8 cellular contexts compared by ENCODE assay signal in the genomic region with DNA sequence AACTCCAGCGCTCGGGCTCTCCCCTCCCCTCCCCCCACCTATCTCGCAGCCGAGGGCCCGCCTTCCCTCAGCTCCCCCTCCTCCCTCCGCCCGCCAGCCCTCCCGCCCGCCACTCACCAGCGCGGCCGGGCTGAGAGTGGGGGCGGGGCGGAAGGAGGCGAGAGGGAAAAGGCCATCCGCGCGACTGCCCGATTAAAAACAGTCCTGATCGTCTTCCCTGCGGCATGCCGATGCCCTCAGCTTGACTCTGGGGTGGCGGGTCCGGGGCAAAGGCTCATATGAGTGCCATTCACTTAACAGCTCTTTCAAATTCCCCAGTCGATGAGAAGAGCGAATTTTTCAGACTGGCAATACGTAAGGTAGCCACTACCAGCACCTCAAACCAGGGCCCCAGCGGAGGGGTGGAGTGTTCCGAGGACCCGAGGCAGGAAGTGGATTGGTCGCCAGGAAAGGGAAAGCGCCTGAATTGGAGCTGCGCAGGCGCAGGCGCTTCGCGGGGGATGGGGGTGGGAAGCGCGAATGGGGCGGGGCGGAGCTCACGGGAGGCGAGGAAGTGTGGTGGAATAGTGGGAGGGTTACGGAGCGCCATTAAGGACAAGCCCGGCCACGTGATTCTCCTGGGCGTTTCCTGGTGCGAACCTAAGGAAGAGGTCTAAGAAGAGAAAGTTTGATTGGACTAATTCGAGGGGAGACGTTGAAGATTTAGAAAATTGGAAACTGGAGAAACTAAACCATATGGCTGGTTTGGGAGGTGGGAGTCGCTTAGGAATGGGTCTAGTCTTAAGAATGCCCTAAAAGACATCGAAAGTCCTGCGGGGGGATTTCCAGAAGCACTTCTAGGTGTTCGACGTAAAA. TPM values are rescaled to one million over a fixed set of nuclear protein-coding genes. Genes with fewer than 3 reads are reported as not detected.
DNase-seq lines count a peak whose midpoint lies in the region; ATAC-seq and TF ChIP-seq lines count a peak whose summit lies in the region.

A gene with protein sequence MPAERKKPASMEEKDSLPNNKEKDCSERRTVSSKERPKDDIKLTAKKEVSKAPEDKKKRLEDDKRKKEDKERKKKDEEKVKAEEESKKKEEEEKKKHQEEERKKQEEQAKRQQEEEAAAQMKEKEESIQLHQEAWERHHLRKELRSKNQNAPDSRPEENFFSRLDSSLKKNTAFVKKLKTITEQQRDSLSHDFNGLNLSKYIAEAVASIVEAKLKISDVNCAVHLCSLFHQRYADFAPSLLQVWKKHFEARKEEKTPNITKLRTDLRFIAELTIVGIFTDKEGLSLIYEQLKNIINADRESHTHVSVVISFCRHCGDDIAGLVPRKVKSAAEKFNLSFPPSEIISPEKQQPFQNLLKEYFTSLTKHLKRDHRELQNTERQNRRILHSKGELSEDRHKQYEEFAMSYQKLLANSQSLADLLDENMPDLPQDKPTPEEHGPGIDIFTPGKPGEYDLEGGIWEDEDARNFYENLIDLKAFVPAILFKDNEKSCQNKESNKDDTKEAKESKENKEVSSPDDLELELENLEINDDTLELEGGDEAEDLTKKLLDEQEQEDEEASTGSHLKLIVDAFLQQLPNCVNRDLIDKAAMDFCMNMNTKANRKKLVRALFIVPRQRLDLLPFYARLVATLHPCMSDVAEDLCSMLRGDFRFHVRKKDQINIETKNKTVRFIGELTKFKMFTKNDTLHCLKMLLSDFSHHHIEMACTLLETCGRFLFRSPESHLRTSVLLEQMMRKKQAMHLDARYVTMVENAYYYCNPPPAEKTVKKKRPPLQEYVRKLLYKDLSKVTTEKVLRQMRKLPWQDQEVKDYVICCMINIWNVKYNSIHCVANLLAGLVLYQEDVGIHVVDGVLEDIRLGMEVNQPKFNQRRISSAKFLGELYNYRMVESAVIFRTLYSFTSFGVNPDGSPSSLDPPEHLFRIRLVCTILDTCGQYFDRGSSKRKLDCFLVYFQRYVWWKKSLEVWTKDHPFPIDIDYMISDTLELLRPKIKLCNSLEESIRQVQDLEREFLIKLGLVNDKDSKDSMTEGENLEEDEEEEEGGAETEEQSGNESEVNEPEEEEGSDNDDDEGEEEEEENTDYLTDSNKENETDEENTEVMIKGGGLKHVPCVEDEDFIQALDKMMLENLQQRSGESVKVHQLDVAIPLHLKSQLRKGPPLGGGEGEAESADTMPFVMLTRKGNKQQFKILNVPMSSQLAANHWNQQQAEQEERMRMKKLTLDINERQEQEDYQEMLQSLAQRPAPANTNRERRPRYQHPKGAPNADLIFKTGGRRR (minus strand): TSS at position 13 of the 855 bp plus-strand sequence. CDS start 7,386 bp downstream, outside the sequence.

- H3K4me1 ChIP-seq in breast epithelium, result no peaks in the 10 kb centered on the region
- peaks cover 15% of the 10 kb centered on the region for H3K4me1 ChIP-seq in skeletal muscle satellite cell (ENCODE audit: control insufficient read depth, insufficient read depth, low read length)

- peak; percentile 59 for TF ChIP-seq POLR2A in breast epithelium (IDR thresholded peaks at IDR 0.05)

- peak within 1 kb of the TSS; percentile 93 for H3K4me3 ChIP-seq in WERI-Rb-1 (ENCODE audit: low read depth, low read length)
- H3K4me3 ChIP-seq in breast epithelium, result peak within 1 kb of the TSS; percentile 76 to 98 (median 96)
- peak within 1 kb of the TSS; percentile 88 for H3K4me3 ChIP-seq in iPS-18c (ENCODE audit: insufficient read depth, low read depth, low read length)
- peak within 1 kb of the TSS; percentile 100 for H3K4me3 ChIP-seq in skeletal muscle satellite cell (ENCODE audit: low read length)

- DNase-seq in ACHN, result peak; percentile 95
- DNase-seq in NCI-H2227 treated with DMSO at 0.1 percent for 48 hours (lab: John Stamatoyannopoulos, UW), result peak; percentile 93
- peak; percentile 93 for DNase-seq in WERI-Rb-1
- peak; percentile 98 to 99 for DNase-seq in breast epithelium (ENCODE audit: low spot score in 2 of 2)

- intact Hi-C loops in breast epithelium (cut with DNase I; ENCODE audit: low total_unique reads), result no loop called here

- peak within 1 kb of the TSS; percentile 95 for H3K4me2 ChIP-seq in skeletal muscle satellite cell (ENCODE audit: low read length)

- H3K36me3 ChIP-seq in WERI-Rb-1, result no peaks in the 10 kb centered on the region
- H3K36me3 ChIP-seq in breast epithelium, result no peaks in the 10 kb centered on the region
- H3K36me3 ChIP-seq in skeletal muscle satellite cell (ENCODE audit: insufficient read depth, low read length), result peaks cover 3% of the 10 kb centered on the region

- H3K27ac ChIP-seq in WERI-Rb-1, result peak within 1 kb of the TSS; percentile 99
- H3K27ac ChIP-seq in breast epithelium, result peak within 1 kb of the TSS; percentile 98

- no peak for TF ChIP-seq CTCF in WERI-Rb-1 (IDR thresholded peaks at IDR 0.05; ENCODE audit: low read depth, low read length)
- peak in 2 of 3 donors; percentile 27 to 31 for TF ChIP-seq CTCF in breast epithelium (IDR thresholded peaks at IDR 0.05)

- H3K27me3 ChIP-seq in WERI-Rb-1 (ENCODE audit: insufficient read depth, low read depth, severe bottlenecking) (no peaks in the 10 kb centered on the region), breast epithelium (no peaks in the 10 kb centered on the region), skeletal muscle satellite cell (ENCODE audit: control insufficient read depth, insufficient read depth, low read length) (peaks cover 4% of the 10 kb centered on the region)

- H3K9ac ChIP-seq in skeletal muscle satellite cell (ENCODE audit: low read depth, low read length), result peak within 1 kb of the TSS; percentile 100

- ATAC-seq in GM18907 (IDR thresholded peaks at IDR 0.05; ENCODE audit: unreplicated experiment) (peak; percentile 65), HG03159 (IDR thresholded peaks at IDR 0.05; ENCODE audit: unreplicated experiment) (peak; percentile 68)

- in situ Hi-C loops in ACHN (cut with HindIII; ENCODE audit: low pct_ligation_motif_present, low pct_unique_long_range_greater_than_20kb, low sequenced_read_pairs), result no loop called here

- H3K9me3 ChIP-seq in WERI-Rb-1 (ENCODE audit: severe bottlenecking) (no peaks in the 10 kb centered on the region), breast epithelium (no peaks in the 10 kb centered on the region), iPS-18c (ENCODE audit: control insufficient read depth, insufficient read depth, low read length) (no peaks in the 10 kb centered on the region), skeletal muscle satellite cell (replicated peaks; ENCODE audit: low read length) (no peaks in the 10 kb centered on the region)

RNA-seq across cellular contexts. Expression of the gene that starts here (rescaled TPM):
- 10 to 100 TPM; 22.4 to 32.9 (median 29.2) TPM for total RNA-seq in breast epithelium
- 11.6 and 14.4 TPM in 2 replicates for total RNA-seq in skeletal muscle satellite cell (2012; rRNA removed)

Comparison
In these comparisons a context has a peak if more than half of its experiments do, and no peak if none do; other contexts are left out.
1. Peak in every context shown above with its lines: DNase-seq, ATAC-seq, H3K4me3 ChIP-seq and H3K27ac ChIP-seq.